In the genomic region with DNA sequence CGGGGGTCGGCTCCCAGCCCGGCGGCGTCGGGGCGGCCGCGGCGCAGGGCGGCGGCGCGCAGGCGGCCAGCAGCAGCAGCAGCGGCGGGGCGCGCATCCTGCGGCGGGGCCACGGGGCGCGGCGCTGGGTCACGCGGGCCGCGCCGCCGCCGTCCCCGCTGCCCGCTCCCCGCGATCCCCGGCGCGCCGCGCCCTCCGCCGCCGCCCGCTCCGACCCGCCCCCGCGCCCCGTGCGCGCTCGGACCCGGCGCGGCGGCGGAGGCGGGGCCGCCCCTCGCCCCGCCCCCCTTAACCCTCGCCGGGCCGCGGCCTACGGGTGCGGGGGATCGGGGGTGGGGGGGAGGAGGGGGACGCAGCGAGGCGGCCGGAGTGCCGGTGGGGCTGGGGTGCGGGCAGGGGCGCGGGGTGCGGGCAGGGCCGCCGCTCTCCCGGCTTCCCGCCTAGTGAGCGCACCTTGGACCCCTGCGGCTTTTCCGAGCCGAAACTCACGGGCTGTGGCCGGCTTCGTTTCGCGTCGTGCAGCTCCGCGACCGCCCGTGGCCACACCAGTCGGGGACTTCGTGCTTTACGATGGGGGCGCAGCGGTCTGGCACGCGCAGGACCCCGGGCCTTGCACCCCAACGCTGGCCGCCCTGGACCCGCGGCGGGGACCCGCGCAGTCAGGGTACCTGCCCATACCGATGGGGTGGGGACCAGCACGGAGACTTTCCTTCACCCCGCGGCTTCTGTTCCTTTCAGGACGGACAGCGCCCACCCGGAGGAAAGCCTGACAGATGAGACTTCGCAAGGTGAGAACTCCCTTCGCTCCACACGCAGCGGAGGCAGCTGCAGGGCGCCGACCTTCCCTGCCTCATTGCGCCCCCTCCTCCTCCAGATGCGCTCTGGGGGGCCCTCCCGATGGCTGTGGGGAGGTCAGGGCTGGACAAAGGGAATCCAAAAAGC, we compare ENCODE assay signal across 1 cellular context.
TF ChIP-seq lines count a peak whose summit lies in the region.

A gene (minus strand): TSS at position 217 of the 942 bp plus-strand sequence. CDS start 120 bp downstream, at position 97.

TF ChIP-seq in WTC11, 78 proteins besides CTCF, POLR2A, EP300 and RAD21 (continued from another document):
- TF ChIP-seq, protein P1, sequence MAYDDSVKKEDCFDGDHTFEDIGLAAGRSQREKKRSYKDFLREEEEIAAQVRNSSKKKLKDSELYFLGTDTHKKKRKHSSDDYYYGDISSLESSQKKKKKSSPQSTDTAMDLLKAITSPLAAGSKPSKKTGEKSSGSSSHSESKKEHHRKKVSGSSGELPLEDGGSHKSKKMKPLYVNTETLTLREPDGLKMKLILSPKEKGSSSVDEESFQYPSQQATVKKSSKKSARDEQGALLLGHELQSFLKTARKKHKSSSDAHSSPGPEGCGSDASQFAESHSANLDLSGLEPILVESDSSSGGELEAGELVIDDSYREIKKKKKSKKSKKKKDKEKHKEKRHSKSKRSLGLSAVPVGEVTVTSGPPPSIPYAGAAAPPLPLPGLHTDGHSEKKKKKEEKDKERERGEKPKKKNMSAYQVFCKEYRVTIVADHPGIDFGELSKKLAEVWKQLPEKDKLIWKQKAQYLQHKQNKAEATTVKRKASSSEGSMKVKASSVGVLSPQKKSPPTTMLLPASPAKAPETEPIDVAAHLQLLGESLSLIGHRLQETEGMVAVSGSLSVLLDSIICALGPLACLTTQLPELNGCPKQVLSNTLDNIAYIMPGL (CRISPR knock-in tag; IDR thresholded peaks at IDR 0.05): peak; percentile 30; the same call in 1 of the 2 replicates
- TF ChIP-seq MXD4 (CRISPR knock-in tag; IDR thresholded peaks at IDR 0.05; ENCODE audit: borderline replicate concordance): no peak
- TF ChIP-seq, protein P2, sequence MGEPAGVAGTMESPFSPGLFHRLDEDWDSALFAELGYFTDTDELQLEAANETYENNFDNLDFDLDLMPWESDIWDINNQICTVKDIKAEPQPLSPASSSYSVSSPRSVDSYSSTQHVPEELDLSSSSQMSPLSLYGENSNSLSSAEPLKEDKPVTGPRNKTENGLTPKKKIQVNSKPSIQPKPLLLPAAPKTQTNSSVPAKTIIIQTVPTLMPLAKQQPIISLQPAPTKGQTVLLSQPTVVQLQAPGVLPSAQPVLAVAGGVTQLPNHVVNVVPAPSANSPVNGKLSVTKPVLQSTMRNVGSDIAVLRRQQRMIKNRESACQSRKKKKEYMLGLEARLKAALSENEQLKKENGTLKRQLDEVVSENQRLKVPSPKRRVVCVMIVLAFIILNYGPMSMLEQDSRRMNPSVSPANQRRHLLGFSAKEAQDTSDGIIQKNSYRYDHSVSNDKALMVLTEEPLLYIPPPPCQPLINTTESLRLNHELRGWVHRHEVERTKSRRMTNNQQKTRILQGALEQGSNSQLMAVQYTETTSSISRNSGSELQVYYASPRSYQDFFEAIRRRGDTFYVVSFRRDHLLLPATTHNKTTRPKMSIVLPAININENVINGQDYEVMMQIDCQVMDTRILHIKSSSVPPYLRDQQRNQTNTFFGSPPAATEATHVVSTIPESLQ (CRISPR knock-in tag; IDR thresholded peaks at IDR 0.05): no peak
- TF ChIP-seq, protein P3, sequence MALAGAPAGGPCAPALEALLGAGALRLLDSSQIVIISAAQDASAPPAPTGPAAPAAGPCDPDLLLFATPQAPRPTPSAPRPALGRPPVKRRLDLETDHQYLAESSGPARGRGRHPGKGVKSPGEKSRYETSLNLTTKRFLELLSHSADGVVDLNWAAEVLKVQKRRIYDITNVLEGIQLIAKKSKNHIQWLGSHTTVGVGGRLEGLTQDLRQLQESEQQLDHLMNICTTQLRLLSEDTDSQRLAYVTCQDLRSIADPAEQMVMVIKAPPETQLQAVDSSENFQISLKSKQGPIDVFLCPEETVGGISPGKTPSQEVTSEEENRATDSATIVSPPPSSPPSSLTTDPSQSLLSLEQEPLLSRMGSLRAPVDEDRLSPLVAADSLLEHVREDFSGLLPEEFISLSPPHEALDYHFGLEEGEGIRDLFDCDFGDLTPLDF (CRISPR knock-in tag; IDR thresholded peaks at IDR 0.05): 0 out of 2 replicates have a peak, but pooled peaks have one; percentile 22
TF ChIP-seq in WTC11: peak in this region for 6.
